In genomic region chr2:65802298-65802942, GRCh38 we compare ENCODE assay signal across 27 cellular contexts.
"Had no signal": no experiment of that assay in that cellular context is flagged by ENCODE, and none has a peak within 500 bp of the region (broad histone marks: within the 10 kb centered on the region; RNA-seq: fewer than 3 reads in every experiment).

No MANE protein-coding gene starts in this region.

- H3K27ac ChIP-seq: dorsolateral prefrontal cortex, epithelial cell of prostate, foreskin keratinocyte, gastroesophageal sphincter, heart left ventricle, hepatocyte, left lung, neutrophil, psoas muscle, sigmoid colon, stomach, thyroid gland, vagina had no signal

- DNase-seq: dorsolateral prefrontal cortex; effector CD4-positive, alpha-beta T cell; foreskin keratinocyte; heart left ventricle; kidney; left lung; mesenchymal stem cell; mucosa of descending colon; naive B cell; posterior cingulate gyrus; psoas muscle; right cardiac atrium; sigmoid colon; stimulated activated CD4-positive, alpha-beta T cell treated with anti-CD3 and anti-CD28 coated beads, Interleukin-2, amount 100 ng/mL, for 24 hours; stimulated activated CD4-positive, alpha-beta T cell treated with anti-CD3 and anti-CD28 coated beads, Interleukin-4, amount 100 ng/mL, for 24 hours; stimulated activated naive CD4-positive, alpha-beta T cell treated with Interleukin-2 at 50 U/mL for 16 hours; stomach; thyroid gland; trophoblast cell had no signal

- FAIRE-seq: kidney had no signal

- H2AFZ ChIP-seq: hepatocyte had no signal

- H3K4me2 ChIP-seq: hepatocyte had no signal

- H3K36me3 ChIP-seq: gastroesophageal sphincter, heart left ventricle, left lung, neutrophil, sigmoid colon, stomach, thyroid gland, vagina had no signal

- H3K4me1 ChIP-seq: foreskin keratinocyte, gastroesophageal sphincter, heart left ventricle, left lung, psoas muscle, sigmoid colon, stomach, thyroid gland, vagina had no signal

- H3K9me3 ChIP-seq: mucosa of descending colon, neutrophil, sigmoid colon, thyroid gland, vagina had no signal

- H3K4me3 ChIP-seq: dorsolateral prefrontal cortex, gastroesophageal sphincter, heart left ventricle, hepatocyte, left lung, mucosa of descending colon, psoas muscle, sigmoid colon, stomach, thyroid gland, vagina had no signal

- H3K27me3 ChIP-seq: foreskin keratinocyte, gastroesophageal sphincter, heart left ventricle, hepatocyte, left lung, neutrophil, sigmoid colon, stomach, thyroid gland, vagina had no signal

- ATAC-seq: esophagus mucosa; foreskin keratinocyte; gastroesophageal sphincter; heart left ventricle; left lung; mucosa of descending colon; natural killer cell treated with Interleukin-12 subunit alpha and Interleukin-12 subunit beta and Interleukin-15 and Interleukin-18, amount 100 ng/mL, for 72 hours; psoas muscle; right cardiac atrium; stimulated activated effector memory CD8-positive, alpha-beta T cell treated with anti-CD3 and anti-CD28 coated beads, Interleukin-12 subunit alpha, Interleukin-12 subunit beta, amount 100 ng/mL, for 72 hours had no signal

- H3K79me2 ChIP-seq: hepatocyte had no signal
